In the genomic region with DNA sequence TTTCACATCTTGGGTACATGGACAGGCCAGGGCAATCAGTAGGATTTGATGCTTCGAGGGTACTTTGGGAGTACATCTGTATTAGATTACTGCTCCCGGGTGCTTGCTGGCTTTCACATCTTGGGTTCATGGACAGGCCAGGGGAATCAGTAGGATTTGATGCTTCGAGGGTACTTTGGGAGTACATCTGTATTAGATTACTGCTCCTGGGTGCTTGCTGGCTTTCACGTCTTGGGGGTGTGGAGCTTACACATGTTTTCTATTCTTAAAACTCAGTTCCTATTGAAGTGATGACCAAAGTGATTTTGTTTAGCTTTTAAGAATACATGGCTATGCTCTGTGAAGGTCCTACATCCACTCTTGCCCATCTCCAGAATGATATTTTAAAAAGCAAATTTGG, we compare ENCODE assay signal across 5 cellular contexts.
DNase-seq lines count a peak whose midpoint lies in the region; TF ChIP-seq lines count a peak whose summit lies in the region.
"Not testable (repeated sequence)": the region's sequence is repeated elsewhere in the genome, so short reads cannot be mapped to it uniquely, and the experiment has no call there.

No MANE protein-coding gene starts in this region.

- not testable (repeated sequence) for H3K27ac ChIP-seq in osteoblast (ENCODE audit: low read depth, low read length)

- not testable (repeated sequence) for H3K9ac ChIP-seq in adipocyte (ENCODE audit: low read length)

- not testable (repeated sequence) for TF ChIP-seq CTCF in AG09319 (IDR thresholded peaks at IDR 0.05; ENCODE audit: low read depth, low read length); osteoblast (IDR thresholded peaks at IDR 0.05; ENCODE audit: extremely low read depth, low read depth, low read length)

- H3K36me3 ChIP-seq in adipocyte (ENCODE audit: control insufficient read depth, insufficient read depth, low read length, severe bottlenecking); osteoblast (ENCODE audit: insufficient read depth, low read length): not testable (repeated sequence)

- H3K4me3 ChIP-seq in adipocyte (ENCODE audit: low read length); osteoblast (ENCODE audit: insufficient read depth, low read length): not testable (repeated sequence)

- H3K4me1 ChIP-seq in adipocyte (ENCODE audit: control insufficient read depth, insufficient read depth, low read length); osteoblast (ENCODE audit: insufficient read depth, low read length): not testable (repeated sequence)

- not testable (repeated sequence) for H2AFZ ChIP-seq in osteoblast (ENCODE audit: low read length)

- H3K79me2 ChIP-seq in osteoblast (ENCODE audit: insufficient read depth, low read length): not testable (repeated sequence)

- H3K27me3 ChIP-seq in adipocyte (replicated peaks; ENCODE audit: control insufficient read depth, insufficient read depth, low read length): peaks cover 17% of the 10 kb centered on the region
- H3K27me3 ChIP-seq in osteoblast (ENCODE audit: insufficient read depth, low read length): not testable (repeated sequence)

- DNase-seq in AG09319 (ENCODE audit: extremely low read depth, low read depth) (peak; percentile 15), EH (ENCODE audit: low read depth) (peak; percentile 1), adipocyte (ENCODE audit: low read depth) (peak; percentile 63), fibroblast of peridontal ligament (ENCODE audit: extremely low read depth) (peak; percentile 57), osteoblast (ENCODE audit: insufficient read length, low spot score, missing footprints) (peak; percentile 10)

- not testable (repeated sequence) for H3K9me3 ChIP-seq in adipocyte (ENCODE audit: control insufficient read depth, low read length); osteoblast (ENCODE audit: low read depth, low read length)

- H4K20me1 ChIP-seq in osteoblast (ENCODE audit: insufficient read depth, low read length): not testable (repeated sequence)

- H3K4me2 ChIP-seq in osteoblast (ENCODE audit: insufficient read depth, low read length): not testable (repeated sequence)

Comparison
In these comparisons a context has a peak if more than half of its experiments do, and no peak if none do; other contexts are left out.
1. DNase-seq: peak in every context shown above with its lines; median percentile 63 in adipocyte; 57 in fibroblast of peridontal ligament; 15 in AG09319; 10 in osteoblast; 1 in EH.